Comparison of ENCODE assay signal across 1 cellular context in genomic region chr2:23487735-23488492, GRCh38.
TF ChIP-seq lines count a peak whose summit lies in the region.

No MANE protein-coding gene starts in this region.

TF ChIP-seq in IMR-90, 13 proteins besides CTCF, POLR2A, EP300 and RAD21:
- TF ChIP-seq MXI1 (IDR thresholded peaks at IDR 0.05; ENCODE audit: borderline replicate concordance, low read depth, low read length) (no peak), RFX5 (IDR thresholded peaks at IDR 0.05; ENCODE audit: low read depth, low read length) (no peak), FOS (IDR thresholded peaks at IDR 0.05; ENCODE audit: low read depth, low read length) (0 out of 2 replicates have a peak, but pooled peaks have one; percentile 2), MAFK (IDR thresholded peaks at IDR 0.05; ENCODE audit: low read depth, low read length) (no peak), NFE2L2 (IDR thresholded peaks at IDR 0.05; ENCODE audit: low read depth, low read length) (no peak), CHD1 (IDR thresholded peaks at IDR 0.05; ENCODE audit: low read depth, low read length) (no peak), CEBPB (IDR thresholded peaks at IDR 0.05; ENCODE audit: low read depth, low read length) (peak; percentile 71), BHLHE40 (IDR thresholded peaks at IDR 0.05; ENCODE audit: low read depth, low read length) (peak; percentile 42), ELK1 (IDR thresholded peaks at IDR 0.05; ENCODE audit: borderline replicate concordance, low read depth, low read length) (no peak), RCOR1 (IDR thresholded peaks at IDR 0.05; ENCODE audit: insufficient replicate concordance, low read length) (peak; percentile 99), SMC3 (IDR thresholded peaks at IDR 0.05; ENCODE audit: low read depth, low read length) (no peak), USF2 (IDR thresholded peaks at IDR 0.05; ENCODE audit: low read depth, low read length) (no peak), MAZ (IDR thresholded peaks at IDR 0.05; ENCODE audit: borderline replicate concordance, low read depth, low read length) (no peak)
